In the genomic region with DNA sequence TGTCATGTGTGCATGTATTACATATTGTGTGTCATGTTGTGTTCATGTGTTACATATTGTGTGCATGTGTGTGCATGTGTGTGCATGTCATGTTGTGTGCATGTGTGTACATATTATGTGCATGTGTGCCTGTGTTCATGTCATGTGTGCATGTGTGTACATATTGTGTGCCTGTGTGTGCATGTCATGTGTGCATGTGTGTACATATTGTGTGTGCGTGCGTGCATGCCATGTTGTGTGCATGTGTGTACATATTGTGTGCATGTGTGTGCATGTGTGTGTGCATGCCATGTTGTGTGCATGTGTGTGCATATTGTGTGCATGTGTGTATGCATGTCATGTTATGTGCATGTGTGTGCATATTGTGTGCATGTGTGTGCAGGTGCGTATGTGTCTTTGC, we compare ENCODE assay signal across 1 cellular context.
TF ChIP-seq lines count a peak whose summit lies in the region.

No MANE protein-coding gene starts in this region.

TF ChIP-seq in HepG2, 621 proteins besides CTCF, POLR2A, EP300 and RAD21 (continued from another document):
- TF ChIP-seq HOXA9 (CRISPR knock-in tag; IDR thresholded peaks at IDR 0.05; ENCODE audit: borderline replicate concordance) = 0 out of 2 replicates have a peak, but pooled peaks have one; percentile 34
- peak; percentile 63 for TF ChIP-seq ZNF282 (IDR thresholded peaks at IDR 0.05; ENCODE audit: partially characterized antibody)
